ENCODE assay signal across 14 cellular contexts in the genomic region with DNA sequence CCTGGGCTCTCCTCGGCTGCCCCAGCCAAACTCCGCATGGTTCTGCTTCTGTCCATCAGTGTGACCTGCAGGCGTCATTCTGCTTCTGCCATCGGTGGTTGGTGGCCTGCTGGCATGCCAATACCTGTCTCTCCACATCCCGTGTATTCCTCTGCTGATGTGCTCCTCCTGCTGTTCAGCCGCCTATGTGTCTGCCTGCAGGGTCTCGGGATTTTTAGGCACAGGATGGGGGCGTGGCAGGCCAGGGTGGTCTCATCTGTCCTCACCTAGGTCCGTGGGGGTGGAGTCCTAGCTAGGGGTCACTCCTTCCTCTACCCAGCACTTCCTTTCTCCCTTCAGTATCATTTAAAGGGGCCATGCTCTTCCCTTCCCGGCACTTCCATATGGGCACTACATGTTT. TPM values are rescaled to one million over a fixed set of nuclear protein-coding genes. Genes with fewer than 3 reads are reported as not detected.
DNase-seq lines count a peak whose midpoint lies in the region; TF ChIP-seq lines count a peak whose summit lies in the region.
"Had no signal": no experiment of that assay in that cellular context is flagged by ENCODE, and none has a peak within 500 bp of the region (broad histone marks: within the 10 kb centered on the region; RNA-seq: fewer than 3 reads in every experiment).

No MANE protein-coding gene starts in this region.

- H3K14ac ChIP-seq in H9 (ENCODE audit: insufficient read depth, low read length) = no peak overlapping the region
- no peak overlapping the region for H3K14ac ChIP-seq in trophoblast cell (ENCODE audit: low read length)

- TF ChIP-seq CTCF in H9 (conservative IDR thresholded peaks at IDR 0.05) (no peak), type B pancreatic cell (conservative IDR thresholded peaks at IDR 0.05) (no peak)

- H4K8ac ChIP-seq in H9 (replicated peaks; ENCODE audit: insufficient read length, low read depth, low read length) (no peak overlapping the region), trophoblast cell (ENCODE audit: low read depth, low read length) (no peak overlapping the region)

- H3K9me3 Mint-ChIP-seq in H9 (peaks cover 3 to 8% of the 10 kb centered on the region in 2 experiments), type B pancreatic cell (no peaks in the 10 kb centered on the region)
- peaks cover 8% of the 10 kb centered on the region for H3K9me3 Mint-ChIP-seq in dendritic cell treated with granulocyte-macrophage colony-stimulating factor and Interleukin-4, amounts not matched to agents 40 ng/mL and 50 ng/mL, for 4 days
- H3K9me3 Mint-ChIP-seq in activated CD4-positive, alpha-beta T cell treated with anti-CD3 and anti-CD28 coated beads, Interleukin-2, amount 10 ng/mL, durations not matched to agents 24 days and 14 days = no peaks in the 10 kb centered on the region
- H3K9me3 Mint-ChIP-seq: CD4-positive, CD25-positive, alpha-beta regulatory T cell had no signal

- H4K12ac ChIP-seq in trophoblast cell (ENCODE audit: low read depth, low read length) = peak overlapping the region; percentile 7

- H3K27ac Mint-ChIP-seq in H9 (no peak overlapping the region; a peak in 1 of 7 replicates), type B pancreatic cell (no peak overlapping the region)
- H3K27ac Mint-ChIP-seq in dendritic cell treated with granulocyte-macrophage colony-stimulating factor and Interleukin-4, amounts not matched to agents 40 ng/mL and 50 ng/mL, for 4 days = peak overlapping the region; percentile 82
- H3K27ac Mint-ChIP-seq in activated CD4-positive, alpha-beta T cell treated with anti-CD3 and anti-CD28 coated beads, Interleukin-2, amount 10 ng/mL, durations not matched to agents 24 days and 14 days = no peak overlapping the region
- H3K27ac Mint-ChIP-seq: CD4-positive, CD25-positive, alpha-beta regulatory T cell had no signal

- no peak overlapping the region for H3K23ac ChIP-seq in H9 (ENCODE audit: insufficient read length, low read depth, low read length)
- H3K23ac ChIP-seq in trophoblast cell (ENCODE audit: low read length) = no peak overlapping the region

- no peaks in the 10 kb centered on the region for H4K20me1 ChIP-seq in H9 (ENCODE audit: control insufficient read depth, insufficient read depth, insufficient read length)

- H2BK12ac ChIP-seq in H9 (ENCODE audit: insufficient read length, low read depth, low read length) (no peak overlapping the region), trophoblast cell (ENCODE audit: low read length) (no peak overlapping the region)

- DNase-seq in H9 (peak; percentile 66), trophoblast cell (no peak), type B pancreatic cell (ENCODE audit: extremely low spot score, unreplicated experiment) (no peak)
- DNase-seq in activated CD8-positive, alpha-beta memory T cell treated with anti-CD3 and anti-CD28 coated beads, Interleukin-2, amount 50 U/mL, for 4 hours = no peak
- no peak for DNase-seq in activated CD4-positive, alpha-beta T cell treated with anti-CD3 and anti-CD28 coated beads, Interleukin-2, amount 10 ng/mL, durations not matched to agents 24 days and 14 days
- DNase-seq: Calu3; CD4-positive, CD25-positive, alpha-beta regulatory T cell; DMS 273 treated with DMSO at 0.1 percent for 48 hours; HCEC 1CT had no signal

- H3K18ac ChIP-seq in H9 (ENCODE audit: insufficient read length, low read depth, low read length) (no peak overlapping the region), trophoblast cell (ENCODE audit: low read length) (no peak overlapping the region)

- H3K9me3 ChIP-seq in H9 (ENCODE audit: control insufficient read depth, low read depth, low read length) = peaks cover 3% of the 10 kb centered on the region
- no peaks in the 10 kb centered on the region for H3K9me3 ChIP-seq in trophoblast cell (ENCODE audit: insufficient read depth, low read depth, low read length)
- H3K9me3 ChIP-seq: A549 had no signal

- no peak overlapping the region for H3K4me3 ChIP-seq in trophoblast cell (ENCODE audit: low read depth, low read length)
- H3K4me3 ChIP-seq: A549 had no signal

- no peaks in the 10 kb centered on the region for H3K36me3 ChIP-seq in trophoblast cell (ENCODE audit: control insufficient read depth in 1 of 2, insufficient read depth in 2 of 2, low read length in 2 of 2)

- H3K9ac ChIP-seq in H9 (ENCODE audit: extremely low read depth, insufficient read length, low read length) = no peak overlapping the region
- no peak overlapping the region for H3K9ac ChIP-seq in trophoblast cell (ENCODE audit: low read length)

- no peaks in the 10 kb centered on the region for H3K23me2 ChIP-seq in H9 (ENCODE audit: insufficient read length, low read depth, low read length, poor library complexity, severe bottlenecking)

- H2AK5ac ChIP-seq in H9 (ENCODE audit: insufficient read length, low read length) (no peak overlapping the region), trophoblast cell (ENCODE audit: low read length) (no peak overlapping the region)

- H3K4me1 ChIP-seq in H9 (ENCODE audit: insufficient read depth, low read length) (no peaks in the 10 kb centered on the region), trophoblast cell (ENCODE audit: control insufficient read depth in 1 of 2, insufficient read depth in 2 of 2, low read length in 2 of 2) (no peaks in the 10 kb centered on the region)
- H3K4me1 ChIP-seq: A549 had no signal

- no peak overlapping the region for H3K4me2 ChIP-seq in H9 (ENCODE audit: insufficient read depth, insufficient read length, low read length)
- no peak overlapping the region for H3K4me2 ChIP-seq in trophoblast cell (ENCODE audit: low read length)
- H3K4me2 ChIP-seq: A549 had no signal

- no peak overlapping the region for H3T11ph ChIP-seq in H9 (ENCODE audit: low read length)

- H2BK20ac ChIP-seq in H9 (ENCODE audit: low read depth, low read length, poor library complexity, severe bottlenecking) = no peak overlapping the region

- no peak overlapping the region for H3K4me3 Mint-ChIP-seq in H9
- H3K4me3 Mint-ChIP-seq in dendritic cell treated with granulocyte-macrophage colony-stimulating factor and Interleukin-4, amounts not matched to agents 40 ng/mL and 50 ng/mL, for 4 days = no peak overlapping the region
- no peak overlapping the region for H3K4me3 Mint-ChIP-seq in type B pancreatic cell
- no peak overlapping the region for H3K4me3 Mint-ChIP-seq in activated CD4-positive, alpha-beta T cell treated with anti-CD3 and anti-CD28 coated beads, Interleukin-2, amount 10 ng/mL, durations not matched to agents 24 days and 14 days
- H3K4me3 Mint-ChIP-seq: CD4-positive, CD25-positive, alpha-beta regulatory T cell had no signal

- H3K27me3 Mint-ChIP-seq in H9 (ENCODE audit: low read depth) (no peaks in the 10 kb centered on the region), type B pancreatic cell (no peaks in the 10 kb centered on the region)
- no peaks in the 10 kb centered on the region for H3K27me3 Mint-ChIP-seq in dendritic cell treated with granulocyte-macrophage colony-stimulating factor and Interleukin-4, amounts not matched to agents 40 ng/mL and 50 ng/mL, for 4 days
- no peaks in the 10 kb centered on the region for H3K27me3 Mint-ChIP-seq in activated CD4-positive, alpha-beta T cell treated with anti-CD3 and anti-CD28 coated beads, Interleukin-2, amount 10 ng/mL, durations not matched to agents 24 days and 14 days

- peaks cover 2 to 3% of the 10 kb centered on the region in 2 experiments; a peak in 1 of 4 replicates for H3K4me1 Mint-ChIP-seq in H9
- H3K4me1 Mint-ChIP-seq in dendritic cell treated with granulocyte-macrophage colony-stimulating factor and Interleukin-4, amounts not matched to agents 40 ng/mL and 50 ng/mL, for 4 days (ENCODE audit: low read depth) = peaks cover 32% of the 10 kb centered on the region
- no peaks in the 10 kb centered on the region for H3K4me1 Mint-ChIP-seq in type B pancreatic cell (ENCODE audit: unreplicated experiment)
- no peaks in the 10 kb centered on the region for H3K4me1 Mint-ChIP-seq in activated CD4-positive, alpha-beta T cell treated with anti-CD3 and anti-CD28 coated beads, Interleukin-2, amount 10 ng/mL, durations not matched to agents 24 days and 14 days
- H3K4me1 Mint-ChIP-seq: CD4-positive, CD25-positive, alpha-beta regulatory T cell had no signal

- no peak overlapping the region for H4K5ac ChIP-seq in H9 (ENCODE audit: insufficient read length, low read depth, low read length)

- H3K79me2 ChIP-seq in H9 (ENCODE audit: insufficient read depth, low read length) = no peaks in the 10 kb centered on the region
- no peaks in the 10 kb centered on the region for H3K79me2 ChIP-seq in trophoblast cell (ENCODE audit: control insufficient read depth, insufficient read depth, low read length, poor library complexity)

- H3K79me1 ChIP-seq in H9 (ENCODE audit: insufficient read depth, low read depth, low read length, poor library complexity, severe bottlenecking) (no peaks in the 10 kb centered on the region), trophoblast cell (ENCODE audit: low read length) (no peaks in the 10 kb centered on the region)

- H4K91ac ChIP-seq in H9 (ENCODE audit: insufficient read length, low read depth, low read length) (no peak overlapping the region), trophoblast cell (ENCODE audit: low read depth, low read length) (no peak overlapping the region)

- no peak overlapping the region for H2BK120ac ChIP-seq in H9 (ENCODE audit: low read depth, low read length, poor library complexity, severe bottlenecking)
- no peak overlapping the region for H2BK120ac ChIP-seq in trophoblast cell (ENCODE audit: insufficient read depth, low read length, poor library complexity)

- intact Hi-C loops in dendritic cell treated with granulocyte-macrophage colony-stimulating factor and Interleukin-4, amounts not matched to agents 40 ng/mL and 50 ng/mL, for 4 days (cut with micrococcal nuclease) = loop anchor here (5.0 to 10.0 kb wide), 2 partner anchors 346 to 1033 kb away; no protein-coding TSS in a partner anchor
- intact Hi-C loops in activated CD4-positive, alpha-beta T cell treated with anti-CD3 and anti-CD28 coated beads, Interleukin-2, amount 10 ng/mL, durations not matched to agents 24 days and 14 days (cut with micrococcal nuclease) = no loop called here

- no peak overlapping the region for H2AFZ ChIP-seq in H9 (ENCODE audit: low read length)
- H2AFZ ChIP-seq in trophoblast cell (ENCODE audit: insufficient read depth, low read length, poor library complexity) = no peak overlapping the region

- H3K56ac ChIP-seq in H9 (ENCODE audit: insufficient read length, low read depth, low read length) = no peak overlapping the region

- no CpG with 5 or more reads among the region's 10 CpGs for WGBS in H9 (ENCODE audit: extremely low coverage, insufficient read length, low lambda C conversion rate)
- no CpG with 5 or more reads among the region's 10 CpGs for WGBS in trophoblast cell (ENCODE audit: extremely low coverage, insufficient coverage, insufficient read length)

- H3K27ac ChIP-seq in H9 (ENCODE audit: insufficient read length, low read depth, low read length) (no peak overlapping the region), trophoblast cell (ENCODE audit: low read depth, low read length) (no peak overlapping the region)
- H3K27ac ChIP-seq: A549, HL-60 had no signal

- H3K27me3 ChIP-seq in H9 (ENCODE audit: insufficient read depth, low read length) (no peaks in the 10 kb centered on the region), trophoblast cell (ENCODE audit: insufficient read depth, low read length) (no peaks in the 10 kb centered on the region)

- H3K36me3 Mint-ChIP-seq in H9 (ENCODE audit: insufficient read depth in 1 of 3, low read depth in 3 of 3) (peaks cover 0 to 6% (median 1%) of the 10 kb centered on the region in 3 experiments; a peak in 2 of 7 replicates), type B pancreatic cell (no peaks in the 10 kb centered on the region)
- no peaks in the 10 kb centered on the region for H3K36me3 Mint-ChIP-seq in dendritic cell treated with granulocyte-macrophage colony-stimulating factor and Interleukin-4, amounts not matched to agents 40 ng/mL and 50 ng/mL, for 4 days (ENCODE audit: low read depth)
- H3K36me3 Mint-ChIP-seq in activated CD4-positive, alpha-beta T cell treated with anti-CD3 and anti-CD28 coated beads, Interleukin-2, amount 10 ng/mL, durations not matched to agents 24 days and 14 days (ENCODE audit: low read depth) = no peaks in the 10 kb centered on the region
- H3K36me3 Mint-ChIP-seq: CD4-positive, CD25-positive, alpha-beta regulatory T cell had no signal

- H2BK15ac ChIP-seq in H9 (ENCODE audit: low read depth, low read length) = no peak overlapping the region

- H3K4ac ChIP-seq in H9 (ENCODE audit: low read depth, low read length) (no peak overlapping the region), trophoblast cell (ENCODE audit: low read depth, low read length) (no peak overlapping the region)

- H2BK5ac ChIP-seq in H9 (ENCODE audit: insufficient read length, low read length) (no peak overlapping the region), trophoblast cell (ENCODE audit: low read depth, low read length, poor library complexity) (no peak overlapping the region)

RNA-seq across cellular contexts. Expression of gene SGCG, which starts 33.0 kb away (rescaled TPM):
- total RNA-seq in H9 (2021) (0.31 TPM in 1 of 2 replicates, not detected in the other), type B pancreatic cell (ENCODE audit: low replicate concordance) (5.6 and 15.1 TPM in 2 replicates)
- 2.0 TPM in 2 replicates for polyA plus RNA-seq in trophoblast cell (2013)
- not detected in 2 replicates for total RNA-seq in activated CD4-positive, alpha-beta T cell treated with anti-CD3 and anti-CD28 coated beads, Interleukin-2, amount 10 ng/mL, durations not matched to agents 24 days and 14 days
- total RNA-seq: Calu3; CD4-positive, CD25-positive, alpha-beta regulatory T cell; G401; H1 had no signal
- polyA plus RNA-seq: CD4-positive, CD25-positive, alpha-beta regulatory T cell had no signal
